In the genomic region with DNA sequence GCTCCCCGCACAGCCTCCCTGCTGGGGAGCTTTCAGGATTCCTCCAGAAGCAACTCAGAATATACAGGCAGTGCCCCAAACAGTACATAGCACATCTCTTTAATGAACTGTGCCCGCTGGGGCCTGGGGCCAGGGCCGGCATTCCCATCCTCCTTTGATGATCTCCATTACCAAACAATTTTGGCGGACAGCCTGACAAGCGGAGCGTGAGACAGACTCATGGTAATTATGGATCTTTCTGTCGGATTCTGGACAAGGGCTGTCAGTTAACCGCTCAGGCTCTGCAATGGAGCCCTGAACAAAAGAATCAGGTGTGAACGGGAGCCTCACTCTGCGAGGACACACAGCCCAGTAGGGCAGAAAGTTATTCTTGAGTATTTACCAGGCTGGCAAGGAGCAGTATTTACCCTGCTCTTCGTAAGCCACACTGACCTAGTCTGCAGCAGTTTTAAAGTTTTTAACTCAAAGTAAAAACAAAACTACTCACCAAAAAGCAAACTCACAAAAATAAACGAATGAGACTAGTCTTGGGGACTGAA, we compare ENCODE assay signal across 1 cellular context.
A peak's percentile ranks its signal among the peaks of the same experiment; 100 is the strongest.
TF ChIP-seq lines count a peak whose summit lies in the region.

No MANE protein-coding gene starts in this region.

TF ChIP-seq in K562, 482 proteins besides CTCF, POLR2A, EP300 and RAD21 (continued from another document):
- TF ChIP-seq, protein P1, sequence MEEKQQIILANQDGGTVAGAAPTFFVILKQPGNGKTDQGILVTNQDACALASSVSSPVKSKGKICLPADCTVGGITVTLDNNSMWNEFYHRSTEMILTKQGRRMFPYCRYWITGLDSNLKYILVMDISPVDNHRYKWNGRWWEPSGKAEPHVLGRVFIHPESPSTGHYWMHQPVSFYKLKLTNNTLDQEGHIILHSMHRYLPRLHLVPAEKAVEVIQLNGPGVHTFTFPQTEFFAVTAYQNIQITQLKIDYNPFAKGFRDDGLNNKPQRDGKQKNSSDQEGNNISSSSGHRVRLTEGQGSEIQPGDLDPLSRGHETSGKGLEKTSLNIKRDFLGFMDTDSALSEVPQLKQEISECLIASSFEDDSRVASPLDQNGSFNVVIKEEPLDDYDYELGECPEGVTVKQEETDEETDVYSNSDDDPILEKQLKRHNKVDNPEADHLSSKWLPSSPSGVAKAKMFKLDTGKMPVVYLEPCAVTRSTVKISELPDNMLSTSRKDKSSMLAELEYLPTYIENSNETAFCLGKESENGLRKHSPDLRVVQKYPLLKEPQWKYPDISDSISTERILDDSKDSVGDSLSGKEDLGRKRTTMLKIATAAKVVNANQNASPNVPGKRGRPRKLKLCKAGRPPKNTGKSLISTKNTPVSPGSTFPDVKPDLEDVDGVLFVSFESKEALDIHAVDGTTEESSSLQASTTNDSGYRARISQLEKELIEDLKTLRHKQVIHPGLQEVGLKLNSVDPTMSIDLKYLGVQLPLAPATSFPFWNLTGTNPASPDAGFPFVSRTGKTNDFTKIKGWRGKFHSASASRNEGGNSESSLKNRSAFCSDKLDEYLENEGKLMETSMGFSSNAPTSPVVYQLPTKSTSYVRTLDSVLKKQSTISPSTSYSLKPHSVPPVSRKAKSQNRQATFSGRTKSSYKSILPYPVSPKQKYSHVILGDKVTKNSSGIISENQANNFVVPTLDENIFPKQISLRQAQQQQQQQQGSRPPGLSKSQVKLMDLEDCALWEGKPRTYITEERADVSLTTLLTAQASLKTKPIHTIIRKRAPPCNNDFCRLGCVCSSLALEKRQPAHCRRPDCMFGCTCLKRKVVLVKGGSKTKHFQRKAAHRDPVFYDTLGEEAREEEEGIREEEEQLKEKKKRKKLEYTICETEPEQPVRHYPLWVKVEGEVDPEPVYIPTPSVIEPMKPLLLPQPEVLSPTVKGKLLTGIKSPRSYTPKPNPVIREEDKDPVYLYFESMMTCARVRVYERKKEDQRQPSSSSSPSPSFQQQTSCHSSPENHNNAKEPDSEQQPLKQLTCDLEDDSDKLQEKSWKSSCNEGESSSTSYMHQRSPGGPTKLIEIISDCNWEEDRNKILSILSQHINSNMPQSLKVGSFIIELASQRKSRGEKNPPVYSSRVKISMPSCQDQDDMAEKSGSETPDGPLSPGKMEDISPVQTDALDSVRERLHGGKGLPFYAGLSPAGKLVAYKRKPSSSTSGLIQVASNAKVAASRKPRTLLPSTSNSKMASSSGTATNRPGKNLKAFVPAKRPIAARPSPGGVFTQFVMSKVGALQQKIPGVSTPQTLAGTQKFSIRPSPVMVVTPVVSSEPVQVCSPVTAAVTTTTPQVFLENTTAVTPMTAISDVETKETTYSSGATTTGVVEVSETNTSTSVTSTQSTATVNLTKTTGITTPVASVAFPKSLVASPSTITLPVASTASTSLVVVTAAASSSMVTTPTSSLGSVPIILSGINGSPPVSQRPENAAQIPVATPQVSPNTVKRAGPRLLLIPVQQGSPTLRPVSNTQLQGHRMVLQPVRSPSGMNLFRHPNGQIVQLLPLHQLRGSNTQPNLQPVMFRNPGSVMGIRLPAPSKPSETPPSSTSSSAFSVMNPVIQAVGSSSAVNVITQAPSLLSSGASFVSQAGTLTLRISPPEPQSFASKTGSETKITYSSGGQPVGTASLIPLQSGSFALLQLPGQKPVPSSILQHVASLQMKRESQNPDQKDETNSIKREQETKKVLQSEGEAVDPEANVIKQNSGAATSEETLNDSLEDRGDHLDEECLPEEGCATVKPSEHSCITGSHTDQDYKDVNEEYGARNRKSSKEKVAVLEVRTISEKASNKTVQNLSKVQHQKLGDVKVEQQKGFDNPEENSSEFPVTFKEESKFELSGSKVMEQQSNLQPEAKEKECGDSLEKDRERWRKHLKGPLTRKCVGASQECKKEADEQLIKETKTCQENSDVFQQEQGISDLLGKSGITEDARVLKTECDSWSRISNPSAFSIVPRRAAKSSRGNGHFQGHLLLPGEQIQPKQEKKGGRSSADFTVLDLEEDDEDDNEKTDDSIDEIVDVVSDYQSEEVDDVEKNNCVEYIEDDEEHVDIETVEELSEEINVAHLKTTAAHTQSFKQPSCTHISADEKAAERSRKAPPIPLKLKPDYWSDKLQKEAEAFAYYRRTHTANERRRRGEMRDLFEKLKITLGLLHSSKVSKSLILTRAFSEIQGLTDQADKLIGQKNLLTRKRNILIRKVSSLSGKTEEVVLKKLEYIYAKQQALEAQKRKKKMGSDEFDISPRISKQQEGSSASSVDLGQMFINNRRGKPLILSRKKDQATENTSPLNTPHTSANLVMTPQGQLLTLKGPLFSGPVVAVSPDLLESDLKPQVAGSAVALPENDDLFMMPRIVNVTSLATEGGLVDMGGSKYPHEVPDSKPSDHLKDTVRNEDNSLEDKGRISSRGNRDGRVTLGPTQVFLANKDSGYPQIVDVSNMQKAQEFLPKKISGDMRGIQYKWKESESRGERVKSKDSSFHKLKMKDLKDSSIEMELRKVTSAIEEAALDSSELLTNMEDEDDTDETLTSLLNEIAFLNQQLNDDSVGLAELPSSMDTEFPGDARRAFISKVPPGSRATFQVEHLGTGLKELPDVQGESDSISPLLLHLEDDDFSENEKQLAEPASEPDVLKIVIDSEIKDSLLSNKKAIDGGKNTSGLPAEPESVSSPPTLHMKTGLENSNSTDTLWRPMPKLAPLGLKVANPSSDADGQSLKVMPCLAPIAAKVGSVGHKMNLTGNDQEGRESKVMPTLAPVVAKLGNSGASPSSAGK (IDR thresholded peaks at IDR 0.05): peak; percentile 4; the same call in 1 of the 2 replicates
- TF ChIP-seq TCF7 (IDR thresholded peaks at IDR 0.05; ENCODE audit: borderline replicate concordance) (no peak), MEIS2 (IDR thresholded peaks at IDR 0.05; ENCODE audit: partially characterized antibody) (no peak), SMARCB1 (IDR thresholded peaks at IDR 0.05; ENCODE audit: insufficient read length, low read depth) (no peak), MCM2 (IDR thresholded peaks at IDR 0.05; ENCODE audit: low read depth) (no peak)
- TF ChIP-seq, protein P2, sequence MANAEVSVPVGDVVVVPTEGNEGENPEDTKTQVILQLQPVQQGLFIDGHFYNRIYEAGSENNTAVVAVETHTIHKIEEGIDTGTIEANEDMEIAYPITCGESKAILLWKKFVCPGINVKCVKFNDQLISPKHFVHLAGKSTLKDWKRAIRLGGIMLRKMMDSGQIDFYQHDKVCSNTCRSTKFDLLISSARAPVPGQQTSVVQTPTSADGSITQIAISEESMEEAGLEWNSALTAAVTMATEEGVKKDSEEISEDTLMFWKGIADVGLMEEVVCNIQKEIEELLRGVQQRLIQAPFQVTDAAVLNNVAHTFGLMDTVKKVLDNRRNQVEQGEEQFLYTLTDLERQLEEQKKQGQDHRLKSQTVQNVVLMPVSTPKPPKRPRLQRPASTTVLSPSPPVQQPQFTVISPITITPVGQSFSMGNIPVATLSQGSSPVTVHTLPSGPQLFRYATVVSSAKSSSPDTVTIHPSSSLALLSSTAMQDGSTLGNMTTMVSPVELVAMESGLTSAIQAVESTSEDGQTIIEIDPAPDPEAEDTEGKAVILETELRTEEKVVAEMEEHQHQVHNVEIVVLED (CRISPR knock-in tag; IDR thresholded peaks at IDR 0.05): no peak
